16 cellular contexts compared by ENCODE assay signal in genomic region chr6:121767254-121767653, GRCh38.
DNase-seq lines count a peak whose midpoint lies in the region; ATAC-seq, FAIRE-seq and TF ChIP-seq lines count a peak whose summit lies in the region.
"Had no signal": no experiment of that assay in that cellular context is flagged by ENCODE, and none has a peak within 500 bp of the region (broad histone marks: within the 10 kb centered on the region; RNA-seq: fewer than 3 reads in every experiment).

No MANE protein-coding gene starts in this region.

- TF ChIP-seq CTCF in ascending aorta (IDR thresholded peaks at IDR 0.05) (no peak), left lung (IDR thresholded peaks at IDR 0.05) (no peak), pancreas (IDR thresholded peaks at IDR 0.05) (no peak), WERI-Rb-1 (IDR thresholded peaks at IDR 0.05; ENCODE audit: low read depth, low read length) (no peak)

- no peaks in the 10 kb centered on the region for H3K4me1 ChIP-seq in GM23248 (ENCODE audit: insufficient read depth)
- peaks cover 0 to 12% of the 10 kb centered on the region in 2 donors for H3K4me1 ChIP-seq in ascending aorta
- no peaks in the 10 kb centered on the region for H3K4me1 ChIP-seq in left lung
- no peaks in the 10 kb centered on the region for H3K4me1 ChIP-seq in subcutaneous abdominal adipose tissue (ENCODE audit: control insufficient read depth in 5 of 5, insufficient read depth in 5 of 5, low read length in 5 of 5)
- no peaks in the 10 kb centered on the region for H3K4me1 ChIP-seq in pancreas

- no peaks in the 10 kb centered on the region for H4K20me1 ChIP-seq in GM23248 (ENCODE audit: insufficient read depth)

- H3K4me3 ChIP-seq in GM23248 (no peak overlapping the region), ascending aorta (no peak overlapping the region), left lung (no peak overlapping the region), subcutaneous abdominal adipose tissue (ENCODE audit: low read depth in 1 of 5, low read length in 5 of 5) (peak overlapping the region in 3 of 5 donors; percentile 12 to 47 (median 12)), pancreas (no peak overlapping the region), WERI-Rb-1 (ENCODE audit: low read depth, low read length) (no peak overlapping the region)

- H3K36me3 ChIP-seq in GM23248 (ENCODE audit: low read depth) (no peaks in the 10 kb centered on the region), ascending aorta (no peaks in the 10 kb centered on the region), left lung (no peaks in the 10 kb centered on the region), subcutaneous abdominal adipose tissue (ENCODE audit: control insufficient read depth in 5 of 5, insufficient read depth in 5 of 5, low read length in 5 of 5) (no peaks in the 10 kb centered on the region), pancreas (no peaks in the 10 kb centered on the region), WERI-Rb-1 (no peaks in the 10 kb centered on the region)

- H3K27me3 ChIP-seq in GM23248 (replicated peaks; ENCODE audit: insufficient read depth) = no peaks in the 10 kb centered on the region
- H3K27me3 ChIP-seq in ascending aorta = no peaks in the 10 kb centered on the region
- no peaks in the 10 kb centered on the region for H3K27me3 ChIP-seq in left lung
- no peaks in the 10 kb centered on the region for H3K27me3 ChIP-seq in subcutaneous abdominal adipose tissue (ENCODE audit: control insufficient read depth in 5 of 5, insufficient read depth in 4 of 5, low read length in 5 of 5)
- no peaks in the 10 kb centered on the region for H3K27me3 ChIP-seq in pancreas
- no peaks in the 10 kb centered on the region for H3K27me3 ChIP-seq in WERI-Rb-1 (ENCODE audit: insufficient read depth, low read depth, severe bottlenecking)

- H3K9me3 ChIP-seq in GM23248 (ENCODE audit: low read depth) (no peaks in the 10 kb centered on the region), ascending aorta (peaks cover 0 to 4% of the 10 kb centered on the region in 2 donors), left lung (peaks cover 0 to under 1% of the 10 kb centered on the region in 2 donors), subcutaneous abdominal adipose tissue (ENCODE audit: control insufficient read depth in 5 of 5, low read length in 5 of 5) (no peaks in the 10 kb centered on the region), pancreas (no peaks in the 10 kb centered on the region), WERI-Rb-1 (ENCODE audit: severe bottlenecking) (no peaks in the 10 kb centered on the region)

- H3K79me2 ChIP-seq in GM23248 (ENCODE audit: insufficient read depth) = no peaks in the 10 kb centered on the region

- 15 to 27% methylated on average over 2 of the region's 2 CpGs for WGBS in GM23248 (ENCODE audit: low coverage in 1 of 2, low lambda C conversion rate in 2 of 2, missing lambda C conversion rate in 2 of 2), 2 experiments
- WGBS in pancreas, 2 donors = 66 to 67% methylated on average over 2 of the region's 2 CpGs

- H3K27ac ChIP-seq in GM23248 (no peak overlapping the region), ascending aorta (peak overlapping the region; percentile 57 to 75), left lung (no peak overlapping the region), subcutaneous abdominal adipose tissue (ENCODE audit: low read depth, low read length) (peak overlapping the region; percentile 4), pancreas (no peak overlapping the region), WERI-Rb-1 (no peak overlapping the region)

- intact Hi-C loops in ascending aorta (cut with DNase I) (no loop called here), left lung (cut with DNase I) (no loop called here), pancreas (cut with DNase I) (no loop called here)

- H3K4me2 ChIP-seq in GM23248 (ENCODE audit: unreplicated experiment) = no peak overlapping the region

- H3K9ac ChIP-seq in GM23248 (no peak overlapping the region), subcutaneous abdominal adipose tissue (ENCODE audit: low read length in 5 of 5) (no peak overlapping the region)

- H2AFZ ChIP-seq in GM23248 = peak overlapping the region; percentile 50; the same call in 1 of the 2 replicates

- ATAC-seq in left lung (peak; percentile 47), pancreas (no peak)
- ATAC-seq: CD8-positive, alpha-beta T cell; Panc1 had no signal

- no peaks in the 10 kb centered on the region for H3F3A ChIP-seq in GM23248 (ENCODE audit: insufficient read depth)

- H3K9me2 ChIP-seq in GM23248 (ENCODE audit: insufficient read depth) = no peaks in the 10 kb centered on the region

- DNase-seq in GM23248 (no peak), ascending aorta (ENCODE audit: low spot score in 2 of 2) (no peak), left lung (no peak), pancreas (no peak), NCI-H526 treated with DMSO at 0.1 percent for 48 hours (lab: John Stamatoyannopoulos, UW) (no peak), WERI-Rb-1 (no peak)
- DNase-seq: CD8-positive, alpha-beta T cell; H7; KG1; NCI-H1092; NCI-H1694 treated with DMSO at 0.1 percent for 48 hours; NCI-H774; Right ventricle myocardium superior had no signal

- in situ Hi-C loops in GM23248 (cut with MboI) = no loop called here

- FAIRE-seq in pancreas (lab: Jason Lieb, UNC) = no peak
- FAIRE-seq: D721Med had no signal

Comparison
In these comparisons a context has a peak if more than half of its experiments do, and no peak if none do; other contexts are left out.
1. H3K27ac ChIP-seq: peak in ascending aorta (2 of 2) and subcutaneous abdominal adipose tissue (single experiment); none in GM23248 (single experiment), left lung (0 of 2), pancreas (0 of 4) and WERI-Rb-1 (single experiment).
2. H3K4me3 ChIP-seq: peak in subcutaneous abdominal adipose tissue (3 of 5); none in GM23248 (single experiment), ascending aorta (0 of 2), left lung (0 of 2), pancreas (0 of 4) and WERI-Rb-1 (single experiment).